32 cellular contexts compared by ENCODE assay signal in genomic region chr2:165011199-165011598, GRCh38. TPM values are rescaled to one million over a fixed set of nuclear protein-coding genes. Genes with fewer than 3 reads are reported as not detected.
"Had no signal": no experiment of that assay in that cellular context is flagged by ENCODE, and none has a peak within 500 bp of the region (broad histone marks: within the 10 kb centered on the region; RNA-seq: fewer than 3 reads in every experiment).

No MANE protein-coding gene starts in this region.

- H3K27ac Mint-ChIP-seq: mesothelial cell of epicardium; natural killer cell; nephron progenitor cell; neural progenitor cell; stimulated activated memory B cell treated with anti-CD40 and anti-IgM and Interleukin-4, amounts not matched to agents 10 μg/mL and 1 μg/mL and 100 μg/mL, for 72 hours had no signal

- H2AFZ ChIP-seq: hepatocyte, neural progenitor cell, parathyroid adenoma had no signal

- H3K79me2 ChIP-seq: hepatocyte, parathyroid adenoma had no signal

- H3K4me1 ChIP-seq: heart right ventricle, lower lobe of right lung, neural progenitor cell, parathyroid adenoma, psoas muscle, right atrium auricular region, testis, thyroid gland, transverse colon had no signal

- H3K4me1 Mint-ChIP-seq: nephron progenitor cell; neural progenitor cell; stimulated activated naive CD8-positive, alpha-beta T cell treated with anti-CD3 and anti-CD28 coated beads, Interleukin-15, amount 100 ng/mL, for 72 hours had no signal

- H3K4me3 Mint-ChIP-seq: mesothelial cell of epicardium; naive B cell; natural killer cell; nephron progenitor cell; neural progenitor cell; stimulated activated memory B cell treated with anti-CD40 and anti-IgM and Interleukin-4, amounts not matched to agents 10 μg/mL and 1 μg/mL and 100 μg/mL, for 72 hours; stimulated activated naive CD8-positive, alpha-beta T cell treated with anti-CD3 and anti-CD28 coated beads, Interleukin-15, amount 100 ng/mL, for 72 hours had no signal

- H3K27ac ChIP-seq: heart right ventricle, hepatocyte, left lung, lower lobe of right lung, neural progenitor cell, neutrophil, parathyroid adenoma, psoas muscle, right atrium auricular region, right lobe of liver, testis, thyroid gland, transverse colon, upper lobe of left lung had no signal

- H3K9me3 ChIP-seq: heart right ventricle, left lung, lower lobe of right lung, neutrophil, psoas muscle, right atrium auricular region, right lobe of liver, testis, thyroid gland, transverse colon, upper lobe of left lung had no signal

- DNase-seq: heart right ventricle; kidney glomerular epithelial cell; left colon; left lung; lower lobe of right lung; mesendoderm; naive B cell; natural killer cell; nephron progenitor cell; occipital lobe; psoas muscle; right lobe of liver; stimulated activated CD4-positive, alpha-beta T cell treated with anti-CD3 and anti-CD28 coated beads, Interleukin-1b, Interleukin-23, amount 100 ng/mL, for 48 hours; stimulated activated CD4-positive, alpha-beta T cell treated with anti-CD3 and anti-CD28 coated beads, Interleukin-2, amount 100 ng/mL, for 48 hours; stimulated activated CD4-positive, alpha-beta T cell treated with anti-CD3 and anti-CD28 coated beads, Interleukin-4, amount 100 ng/mL, for 4 hours; stimulated activated CD8-positive, alpha-beta memory T cell treated with anti-CD3 and anti-CD28 coated beads, Interleukin-4, amount 100 ng/mL, for 48 hours; stimulated activated naive CD4-positive, alpha-beta T cell treated with Interleukin-2 at 50 U/mL for 16 hours; stimulated activated naive CD8-positive, alpha-beta T cell treated with anti-CD3 and anti-CD28 coated beads, Interleukin-15, amount 100 ng/mL, for 72 hours; testis; thyroid gland; transverse colon; upper lobe of left lung had no signal

- H3K36me3 Mint-ChIP-seq: mesothelial cell of epicardium; naive B cell; natural killer cell; neural progenitor cell; stimulated activated memory B cell treated with anti-CD40 and anti-IgM and Interleukin-4, amounts not matched to agents 10 μg/mL and 1 μg/mL and 100 μg/mL, for 72 hours had no signal

- H3K27me3 ChIP-seq: heart right ventricle, hepatocyte, left lung, neural progenitor cell, neutrophil, right atrium auricular region, right lobe of liver, testis, thyroid gland, transverse colon, upper lobe of left lung had no signal

- H3K9me3 Mint-ChIP-seq: mesothelial cell of epicardium; naive B cell; natural killer cell; nephron progenitor cell; neural progenitor cell; stimulated activated memory B cell treated with anti-CD40 and anti-IgM and Interleukin-4, amounts not matched to agents 10 μg/mL and 1 μg/mL and 100 μg/mL, for 72 hours; stimulated activated naive CD8-positive, alpha-beta T cell treated with anti-CD3 and anti-CD28 coated beads, Interleukin-15, amount 100 ng/mL, for 72 hours had no signal

- H3K9ac ChIP-seq: neural progenitor cell, parathyroid adenoma had no signal

- H3K4me2 ChIP-seq: hepatocyte, neural progenitor cell, smooth muscle cell had no signal

- H3K4me3 ChIP-seq: heart right ventricle, hepatocyte, left lung, lower lobe of right lung, neural progenitor cell, psoas muscle, right atrium auricular region, right lobe of liver, smooth muscle cell, testis, thyroid gland, transverse colon, upper lobe of left lung had no signal

- H3K36me3 ChIP-seq: heart right ventricle, left lung, lower lobe of right lung, neural progenitor cell, neutrophil, right atrium auricular region, right lobe of liver, thyroid gland, transverse colon, upper lobe of left lung had no signal

RNA-seq across cellular contexts. Expression of gene SLC38A11, which starts 55.9 kb away (rescaled TPM):
- total RNA-seq: osteocyte, smooth muscle cell had no signal
- polyA plus RNA-seq: keratinocyte, smooth muscle cell had no signal
